11 cellular contexts compared by ENCODE assay signal in the genomic region with DNA sequence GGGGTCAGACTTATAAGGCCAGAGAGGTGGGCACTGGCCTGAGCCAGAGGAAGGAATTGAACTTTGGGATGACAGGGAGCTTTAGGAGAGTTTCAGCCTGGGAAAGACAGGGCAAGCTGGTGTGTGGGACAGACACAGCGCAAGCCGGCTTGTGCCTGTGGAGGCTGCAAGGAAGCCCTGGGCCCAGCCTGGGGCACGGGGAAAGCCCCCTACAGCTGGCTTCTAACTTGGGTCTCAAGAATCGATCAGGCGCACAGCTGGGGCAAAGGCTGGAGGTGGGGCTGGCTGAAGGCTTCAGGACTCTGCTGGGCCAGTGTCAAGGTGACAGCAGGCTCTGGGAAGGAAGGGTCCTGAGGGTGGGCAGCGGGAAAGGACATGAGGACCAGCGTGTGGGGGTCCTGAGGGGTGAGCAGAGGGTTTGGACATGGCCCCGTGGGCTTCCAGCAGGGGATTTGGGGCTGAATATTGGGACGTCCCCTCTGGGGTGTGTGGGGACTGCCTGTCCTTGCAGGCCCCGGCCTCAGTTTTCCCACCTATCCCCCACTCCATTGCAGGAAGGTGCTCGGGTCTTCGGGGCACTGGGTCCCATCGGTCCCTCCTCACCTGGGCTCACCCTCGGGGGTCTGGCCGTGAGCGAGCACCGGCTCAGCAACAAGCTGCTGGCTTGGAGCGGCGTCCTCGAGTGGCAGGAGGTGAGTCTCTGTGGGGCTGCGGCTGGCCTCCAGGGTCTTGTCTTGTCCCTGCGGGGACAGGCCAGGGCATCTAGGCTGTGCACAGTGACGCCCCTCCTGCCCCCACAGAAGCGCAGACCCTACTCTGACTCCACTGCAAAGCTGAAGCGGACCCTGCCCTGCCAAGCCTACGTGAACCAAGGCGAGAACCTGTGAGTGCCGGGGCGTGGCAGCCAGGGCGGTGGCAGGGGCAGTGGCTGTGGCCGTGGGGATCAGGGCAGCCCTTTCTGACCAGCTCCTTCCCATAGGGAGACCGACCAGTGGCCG. TPM values are rescaled to one million over a fixed set of nuclear protein-coding genes. Genes with fewer than 3 reads are reported as not detected.
DNase-seq lines count a peak whose midpoint lies in the region; ATAC-seq, FAIRE-seq and TF ChIP-seq lines count a peak whose summit lies in the region.
"Had no signal": no experiment of that assay in that cellular context is flagged by ENCODE, and none has a peak within 500 bp of the region (broad histone marks: within the 10 kb centered on the region; RNA-seq: fewer than 3 reads in every experiment).

No MANE protein-coding gene starts in this region.

- H3K27ac ChIP-seq in A673 (ENCODE audit: low read depth, low read length, poor library complexity, severe bottlenecking) (peak overlapping the region; percentile 32), smooth muscle cell (ENCODE audit: low read depth) (no peak overlapping the region)

- H3K27ac Mint-ChIP-seq in activated naive CD8-positive, alpha-beta T cell treated with anti-CD3 and anti-CD28 coated beads for 36 hours, result peak overlapping the region; percentile 16
- peak overlapping the region in 5 of 10 donors; percentile 34 to 79 (median 66) for H3K27ac Mint-ChIP-seq in naive thymus-derived CD8-positive, alpha-beta T cell

- no peaks in the 10 kb centered on the region for H3K27me3 Mint-ChIP-seq in activated naive CD8-positive, alpha-beta T cell treated with anti-CD3 and anti-CD28 coated beads for 36 hours
- H3K27me3 Mint-ChIP-seq in naive thymus-derived CD8-positive, alpha-beta T cell, result no peaks in the 10 kb centered on the region

- H3K36me3 ChIP-seq in A673 (ENCODE audit: insufficient read depth, low read length, poor library complexity, severe bottlenecking) (peaks cover 48% of the 10 kb centered on the region), smooth muscle cell (ENCODE audit: low read depth) (no peaks in the 10 kb centered on the region)
- H3K36me3 ChIP-seq: uterus had no signal

- no TSS peak for BruUV-seq in A673 (replicated peaks; lab: Mats Ljungman, UMichigan)

- POLR2A ChIA-PET in A673 (lab: Charles Lee; ENCODE audit: low non-redundant PET), result no interaction called here
- POLR2A ChIA-PET in naive thymus-derived CD8-positive, alpha-beta T cell (lab: Charles Lee), result interaction anchor here (0.6 to 9.1 kb wide), 2 partner anchors 12 to 318 kb away, joined by 3 to 137 read pairs; partner anchors contain the start of gene PNKP

- DNase-seq in A673 (ENCODE audit: low spot score) (no peak), D721Med (ENCODE audit: insufficient read length, low spot score) (peak; percentile 1), HUDEP-2 (lab: John Stamatoyannopoulos, UW; ENCODE audit: unreplicated experiment in 76 of 76) (no peak), HT-29 (ENCODE audit: low spot score) (no peak), smooth muscle cell (lab: John Stamatoyannopoulos, UW; ENCODE audit: unreplicated experiment) (no peak)
- no peak for DNase-seq in activated naive CD8-positive, alpha-beta T cell treated with anti-CD3 and anti-CD28 coated beads for 36 hours
- no peak for DNase-seq in naive thymus-derived CD8-positive, alpha-beta T cell
- DNase-seq: activated naive CD4-positive, alpha-beta T cell treated with Interleukin-2 at 50 U/mL for 16 hours; dorsolateral prefrontal cortex had no signal

- TF ChIP-seq CTCF in A673 (conservative IDR thresholded peaks at IDR 0.05; ENCODE audit: low read depth, low read length) (no peak), D721Med (IDR thresholded peaks at IDR 0.05; ENCODE audit: insufficient read depth, missing control alignments) (no peak), smooth muscle cell (IDR thresholded peaks at IDR 0.05; ENCODE audit: borderline replicate concordance, insufficient read depth, poor library complexity, severe bottlenecking) (no peak)

- no peak for ATAC-seq in naive thymus-derived CD8-positive, alpha-beta T cell
- no peak for ATAC-seq in GM18907 (IDR thresholded peaks at IDR 0.05; ENCODE audit: unreplicated experiment)

- H3K4me1 Mint-ChIP-seq in activated naive CD8-positive, alpha-beta T cell treated with anti-CD3 and anti-CD28 coated beads for 36 hours, result peaks cover 23% of the 10 kb centered on the region
- peaks cover 17 to 33% (median 24%) of the 10 kb centered on the region in 4 donors for H3K4me1 Mint-ChIP-seq in naive thymus-derived CD8-positive, alpha-beta T cell

- CTCF ChIA-PET in A673 (lab: Charles Lee), result interaction anchor here (0.9 kb wide), 1 partner anchor 14 kb away, joined by 3 read pairs; the partner anchor contains the start of gene PNKP

- no peak overlapping the region for H3K4me3 Mint-ChIP-seq in activated naive CD8-positive, alpha-beta T cell treated with anti-CD3 and anti-CD28 coated beads for 36 hours
- peak overlapping the region in 7 of 10 donors; percentile 41 to 82 (median 58) for H3K4me3 Mint-ChIP-seq in naive thymus-derived CD8-positive, alpha-beta T cell

- 97% methylated on average over 33 of the region's 33 CpGs for WGBS in smooth muscle cell (ENCODE audit: low lambda C conversion rate)

- no peak overlapping the region for H3K9ac ChIP-seq in smooth muscle cell (ENCODE audit: low read depth)

- peaks cover 73% of the 10 kb centered on the region for H4K20me1 ChIP-seq in smooth muscle cell (ENCODE audit: low read depth)

- no peak for FAIRE-seq in D721Med (lab: Jason Lieb, UNC)

- H3K9me3 ChIP-seq in A673 (ENCODE audit: low read depth, low read length, poor library complexity, severe bottlenecking), result peaks cover 5% of the 10 kb centered on the region
- H3K9me3 ChIP-seq in smooth muscle cell (replicated peaks; ENCODE audit: low read depth), result no peaks in the 10 kb centered on the region
- H3K9me3 ChIP-seq: uterus had no signal

- H2AFZ ChIP-seq in smooth muscle cell (ENCODE audit: low read depth), result no peak overlapping the region

- no peaks in the 10 kb centered on the region for H3K27me3 ChIP-seq in A673 (replicated peaks; ENCODE audit: insufficient read depth, low read depth, low read length, poor library complexity)
- H3K27me3 ChIP-seq in smooth muscle cell (ENCODE audit: low read depth), result no peaks in the 10 kb centered on the region
- H3K27me3 ChIP-seq: dorsolateral prefrontal cortex, uterus had no signal

- peaks cover 50% of the 10 kb centered on the region for H3K79me2 ChIP-seq in smooth muscle cell (ENCODE audit: low read depth)

- H3K4me2 ChIP-seq in smooth muscle cell, result no peak overlapping the region

- intact Hi-C loops in A673 (cut with micrococcal nuclease; ENCODE audit: unreplicated experiment), result loop anchor here (5.0 kb wide), 1 partner anchor 357 kb away; the partner anchor contains the start of gene RPS11

- no peak overlapping the region for H3K4me3 ChIP-seq in A673 (ENCODE audit: low read depth, low read length, poor library complexity, severe bottlenecking)
- no peak overlapping the region for H3K4me3 ChIP-seq in smooth muscle cell
- H3K4me3 ChIP-seq: uterus had no signal

- H3K9me3 Mint-ChIP-seq in activated naive CD8-positive, alpha-beta T cell treated with anti-CD3 and anti-CD28 coated beads for 36 hours, result peaks cover 7% of the 10 kb centered on the region
- peaks cover 0 to 3% (median 0%) of the 10 kb centered on the region in 9 donors for H3K9me3 Mint-ChIP-seq in naive thymus-derived CD8-positive, alpha-beta T cell

- H3F3A ChIP-seq in smooth muscle cell (ENCODE audit: low read depth), result peaks cover 39% of the 10 kb centered on the region

- H3K4me1 ChIP-seq in A673 (ENCODE audit: insufficient read depth, low read length, poor library complexity, severe bottlenecking) (peaks cover 19% of the 10 kb centered on the region), smooth muscle cell (ENCODE audit: low read depth) (peaks cover 13% of the 10 kb centered on the region)

- peaks cover 12% of the 10 kb centered on the region for H3K36me3 Mint-ChIP-seq in activated naive CD8-positive, alpha-beta T cell treated with anti-CD3 and anti-CD28 coated beads for 36 hours
- H3K36me3 Mint-ChIP-seq in naive thymus-derived CD8-positive, alpha-beta T cell, result peaks cover 0 to 19% (median under 1%) of the 10 kb centered on the region in 3 donors

RNA-seq across cellular contexts. Expression of gene PTOV1, which starts 3.2 kb away (rescaled TPM):
- 331 and 356 TPM in 2 replicates for total RNA-seq in A673 (2021)
- 10 to 100 TPM; 73.9 to 76.4 TPM for total RNA-seq in activated naive CD8-positive, alpha-beta T cell treated with anti-CD3 and anti-CD28 coated beads for 36 hours
- 100 to 1,000 TPM; 178 to 186 TPM for total RNA-seq in naive thymus-derived CD8-positive, alpha-beta T cell
- 10 to 100 TPM; 42.9 to 67.4 (median 50.9) TPM for polyA plus RNA-seq in naive thymus-derived CD8-positive, alpha-beta T cell
- total RNA-seq in HT-29 (2014; rRNA removed; shearing (Covaris generic)), result 188 and 218 TPM in 2 replicates
- 49.0 and 81.0 TPM in 2 replicates for total RNA-seq in smooth muscle cell
- 256 and 266 TPM in 2 replicates for polyA plus RNA-seq in smooth muscle cell

RNA-seq across cellular contexts. Expression of gene PNKP, which starts 13.2 kb away (rescaled TPM):
- total RNA-seq in A673 (2021) (122 and 130 TPM in 2 replicates), smooth muscle cell (15.3 and 19.4 TPM in 2 replicates)
- total RNA-seq in activated naive CD8-positive, alpha-beta T cell treated with anti-CD3 and anti-CD28 coated beads for 36 hours, result 100 to 1,000 TPM in 1 of 2 experiments, 10 to 100 TPM in 1; 78.9 to 143 TPM
- 100 to 1,000 TPM; 170 to 176 TPM for total RNA-seq in naive thymus-derived CD8-positive, alpha-beta T cell
- polyA plus RNA-seq in naive thymus-derived CD8-positive, alpha-beta T cell, result 10 to 100 TPM; 21.1 to 24.3 (median 21.4) TPM
- total RNA-seq in HT-29 (2014; rRNA removed; shearing (Covaris generic)), result 215 and 243 TPM in 2 replicates
- 42.4 and 53.6 TPM in 2 replicates for polyA plus RNA-seq in smooth muscle cell

RNA-seq across cellular contexts. Expression of gene AKT1S1, which starts 23.0 kb away (rescaled TPM):
- total RNA-seq in A673 (2021) (80.3 and 81.5 TPM in 2 replicates), smooth muscle cell (10.4 and 15.8 TPM in 2 replicates)
- total RNA-seq in activated naive CD8-positive, alpha-beta T cell treated with anti-CD3 and anti-CD28 coated beads for 36 hours, result 10 to 100 TPM; 21.0 to 22.7 TPM
- total RNA-seq in naive thymus-derived CD8-positive, alpha-beta T cell, result 10 to 100 TPM; 28.4 to 30.4 TPM
- 1 to 10 TPM; 2.6 to 4.5 (median 3.9) TPM for polyA plus RNA-seq in naive thymus-derived CD8-positive, alpha-beta T cell
- total RNA-seq in HT-29 (2014; rRNA removed; shearing (Covaris generic)), result 89.9 and 96.4 TPM in 2 replicates
- polyA plus RNA-seq in smooth muscle cell, result 60.2 and 72.2 TPM in 2 replicates

RNA-seq across cellular contexts. Expression of gene TBC1D17, which starts 23.4 kb away (rescaled TPM):
- total RNA-seq in A673 (2021), result 35.1 and 40.0 TPM in 2 replicates
- total RNA-seq in activated naive CD8-positive, alpha-beta T cell treated with anti-CD3 and anti-CD28 coated beads for 36 hours, result 10 to 100 TPM; 22.6 to 24.0 TPM
- total RNA-seq in naive thymus-derived CD8-positive, alpha-beta T cell, result 10 to 100 TPM; 92.7 to 94.0 TPM
- 10 to 100 TPM in 2 of 3 donors, 1 to 10 TPM in 1; 8.1 to 17.7 (median 11.3) TPM for polyA plus RNA-seq in naive thymus-derived CD8-positive, alpha-beta T cell
- 34.5 and 38.4 TPM in 2 replicates for total RNA-seq in HT-29 (2014; rRNA removed; shearing (Covaris generic))
- 7.1 and 9.2 TPM in 2 replicates for total RNA-seq in smooth muscle cell
- 41.8 and 45.7 TPM in 2 replicates for polyA plus RNA-seq in smooth muscle cell

RNA-seq across cellular contexts. Expression of gene MED25, which starts 36.1 kb away (rescaled TPM):
- 93.0 and 111 TPM in 2 replicates for total RNA-seq in A673 (2021)
- total RNA-seq in activated naive CD8-positive, alpha-beta T cell treated with anti-CD3 and anti-CD28 coated beads for 36 hours, result 10 to 100 TPM; 41.6 to 44.8 TPM
- 10 to 100 TPM; 39.8 to 43.2 TPM for total RNA-seq in naive thymus-derived CD8-positive, alpha-beta T cell
- polyA plus RNA-seq in naive thymus-derived CD8-positive, alpha-beta T cell, result 10 to 100 TPM in 2 of 3 donors, 1 to 10 TPM in 1; 7.5 to 19.2 (median 13.1) TPM
- 88.3 and 91.9 TPM in 2 replicates for total RNA-seq in HT-29 (2014; rRNA removed; shearing (Covaris generic))
- total RNA-seq in smooth muscle cell, result 16.9 and 20.4 TPM in 2 replicates
- 34.1 and 36.4 TPM in 2 replicates for polyA plus RNA-seq in smooth muscle cell
